1 cellular context compared by ENCODE assay signal in genomic region chr13:32315255-32316029, GRCh38.
A peak's percentile ranks its signal among the peaks of the same experiment; 100 is the strongest.
TF ChIP-seq lines count a peak whose summit lies in the region.

Gene BRCA2 (plus strand): TSS chr13:32315508. CDS start chr13:32316461, 953 bp downstream.
Gene ZAR1L (minus strand): TSS chr13:32315363. CDS start chr13:32311925, 3,438 bp downstream.

TF ChIP-seq in H1, 55 proteins besides CTCF, POLR2A, EP300 and RAD21 (continued from another document):
- TF ChIP-seq SP1 (IDR thresholded peaks at IDR 0.05; ENCODE audit: low read depth, low read length) = 0 out of 2 replicates have a peak, but pooled peaks have one; percentile 20
- TF ChIP-seq BRCA1 (IDR thresholded peaks at IDR 0.05; ENCODE audit: low read depth, low read length) = no peak
- peak; percentile 77 for TF ChIP-seq KDM4A (IDR thresholded peaks at IDR 0.05; ENCODE audit: low read depth, low read length, severe bottlenecking)
- TF ChIP-seq SUZ12 (IDR thresholded peaks at IDR 0.05; ENCODE audit: low read length) = peak; percentile 44; the same call in 1 of the 2 replicates
- TF ChIP-seq BACH1 (IDR thresholded peaks at IDR 0.05; ENCODE audit: low read length) = peak; percentile 85
- peak; percentile 82 for TF ChIP-seq TAF1 (IDR thresholded peaks at IDR 0.05; ENCODE audit: low read depth, low read length)
- TF ChIP-seq YY1 (IDR thresholded peaks at IDR 0.05; ENCODE audit: low read depth, low read length) = 0 out of 2 replicates have a peak, but pooled peaks have one; percentile 46
- no peak for TF ChIP-seq NANOG (IDR thresholded peaks at IDR 0.05; ENCODE audit: insufficient read depth, low read depth, low read length, poor library complexity, severe bottlenecking)
- no peak for TF ChIP-seq HDAC6 (IDR thresholded peaks at IDR 0.05; ENCODE audit: low read depth, low read length)
- TF ChIP-seq CREB1 (IDR thresholded peaks at IDR 0.05) = peak; percentile 91
- TF ChIP-seq BCL11A (IDR thresholded peaks at IDR 0.05; ENCODE audit: low read depth in 2 of 2, low read length in 2 of 2) = no peak
- TF ChIP-seq USF2 (IDR thresholded peaks at IDR 0.05; ENCODE audit: low read length) = peak; percentile 89
- peak; percentile 65 for TF ChIP-seq E2F6 (IDR thresholded peaks at IDR 0.05)
- TF ChIP-seq TEAD4 (IDR thresholded peaks at IDR 0.05; ENCODE audit: low read depth, low read length) = peak; percentile 63; the same call in 1 of the 2 replicates
- 0 out of 2 replicates have a peak, but pooled peaks have one; percentile 76 for TF ChIP-seq ATF2 (IDR thresholded peaks at IDR 0.05; ENCODE audit: low read length)
- TF ChIP-seq TAF7 (optimal IDR thresholded peaks at IDR 0.05; ENCODE audit: borderline replicate concordance, low read depth, low read length) = peak; percentile 55
- TF ChIP-seq ASH2L (IDR thresholded peaks at IDR 0.05; ENCODE audit: low read length) = peak; percentile 75
- TF ChIP-seq MAX (IDR thresholded peaks at IDR 0.05) = peak; percentile 91
- TF ChIP-seq SIRT6 (IDR thresholded peaks at IDR 0.05; ENCODE audit: low read length) = no peak
- TF ChIP-seq SP2 (IDR thresholded peaks at IDR 0.05; ENCODE audit: low read length) = no peak
- TF ChIP-seq HDAC2 (IDR thresholded peaks at IDR 0.05; ENCODE audit: borderline replicate concordance in 1 of 2, low read depth in 2 of 2, low read length in 2 of 2) = peak; percentile 93 to 97; a peak in 3 of 4 replicates
- peak; percentile 66; the same call in 1 of the 2 replicates for TF ChIP-seq ATF3 (IDR thresholded peaks at IDR 0.05; ENCODE audit: insufficient read depth, low read depth, low read length)
